ENCODE assay signal across 15 cellular contexts in genomic region chr1:64903593-64903992, GRCh38.
DNase-seq lines count a peak whose midpoint lies in the region; ATAC-seq and TF ChIP-seq lines count a peak whose summit lies in the region.
"Had no signal": no experiment of that assay in that cellular context is flagged by ENCODE, and none has a peak within 500 bp of the region (broad histone marks: within the 10 kb centered on the region; RNA-seq: fewer than 3 reads in every experiment).

No MANE protein-coding gene starts in this region.

- peak overlapping the region; percentile 24 for H3K27ac Mint-ChIP-seq in activated naive CD8-positive, alpha-beta T cell
- no peak overlapping the region for H3K27ac Mint-ChIP-seq in activated naive CD8-positive, alpha-beta T cell treated with anti-CD3 and anti-CD28 coated beads, Interleukin-2, amount 50 U/mL, for 24 hours
- H3K27ac Mint-ChIP-seq in natural killer cell = peak overlapping the region; percentile 86 to 93

- H3K27ac ChIP-seq in SK-N-MC (peak overlapping the region; percentile 26; the same call in 1 of the 2 replicates), right cardiac atrium (ENCODE audit: low read length) (no peak overlapping the region), left lung (no peak overlapping the region)

- TF ChIP-seq CTCF in natural killer cell (IDR thresholded peaks at IDR 0.05) (no peak), left lung (IDR thresholded peaks at IDR 0.05) (no peak)

- H3K4me3 Mint-ChIP-seq in activated naive CD8-positive, alpha-beta T cell = no peak overlapping the region
- no peak overlapping the region for H3K4me3 Mint-ChIP-seq in activated naive CD8-positive, alpha-beta T cell treated with anti-CD3 and anti-CD28 coated beads, Interleukin-2, amount 50 U/mL, for 24 hours
- peak overlapping the region; percentile 14 for H3K4me3 Mint-ChIP-seq in natural killer cell

- H3K4me3 ChIP-seq in SK-N-MC = no peak overlapping the region
- no peak overlapping the region for H3K4me3 ChIP-seq in right cardiac atrium (ENCODE audit: low read length)
- no peak overlapping the region for H3K4me3 ChIP-seq in left lung

- H3K9ac ChIP-seq in SK-N-MC (ENCODE audit: insufficient read length) = no peak overlapping the region

- no peaks in the 10 kb centered on the region for H3K36me3 Mint-ChIP-seq in activated naive CD8-positive, alpha-beta T cell
- no peaks in the 10 kb centered on the region for H3K36me3 Mint-ChIP-seq in activated naive CD8-positive, alpha-beta T cell treated with anti-CD3 and anti-CD28 coated beads, Interleukin-2, amount 50 U/mL, for 24 hours (ENCODE audit: low read depth)
- H3K36me3 Mint-ChIP-seq in natural killer cell = no peaks in the 10 kb centered on the region

- H3K4me1 ChIP-seq in right cardiac atrium (ENCODE audit: control insufficient read depth, insufficient read depth, low read length) (peaks cover 6% of the 10 kb centered on the region), left lung (peaks cover 2 to 40% of the 10 kb centered on the region in 2 donors)
- H3K4me1 ChIP-seq: BE2C had no signal

- 26% methylated on average over 1 of the region's 1 CpG for WGBS in right cardiac atrium

- H3K9me3 ChIP-seq in SK-N-MC (ENCODE audit: low read depth, low read length) (no peaks in the 10 kb centered on the region), right cardiac atrium (ENCODE audit: control insufficient read depth, low read length) (no peaks in the 10 kb centered on the region), left lung (no peaks in the 10 kb centered on the region)
- H3K9me3 ChIP-seq: BE2C had no signal

- intact Hi-C loops in natural killer cell (cut with micrococcal nuclease) (no loop called here), right cardiac atrium (cut with DNase I) (no loop called here), left lung (cut with DNase I) (no loop called here)

- DNase-seq in activated naive CD8-positive, alpha-beta T cell treated with anti-CD3 and anti-CD28 coated beads, Interleukin-2, amount 50 U/mL, for 24 hours = no peak
- DNase-seq in SK-N-MC (ENCODE audit: low read depth, low spot score) (no peak), natural killer cell (no peak), right cardiac atrium (no peak), NCI-H1417 treated with DMSO at 0.1 percent for 48 hours (lab: John Stamatoyannopoulos, UW) (no peak), left lung (no peak)
- DNase-seq: BE2C, H7, Kasumi-1, NCI-H1694 treated with DMSO at 0.1 percent for 48 hours, NCI-H2081 treated with DMSO at 0.1 percent for 48 hours, NCI-H2171 treated with DMSO at 0.1 percent for 48 hours, NCI-H524 treated with DMSO at 0.1 percent for 48 hours, Right ventricle myocardium superior had no signal

- H3K27me3 Mint-ChIP-seq in activated naive CD8-positive, alpha-beta T cell = no peaks in the 10 kb centered on the region
- H3K27me3 Mint-ChIP-seq in activated naive CD8-positive, alpha-beta T cell treated with anti-CD3 and anti-CD28 coated beads, Interleukin-2, amount 50 U/mL, for 24 hours = no peaks in the 10 kb centered on the region
- no peaks in the 10 kb centered on the region for H3K27me3 Mint-ChIP-seq in natural killer cell (ENCODE audit: low read depth in 2 of 2)

- no peak for ATAC-seq in activated naive CD8-positive, alpha-beta T cell treated with anti-CD3 and anti-CD28 coated beads, Interleukin-2, amount 50 U/mL, for 24 hours
- no peak for ATAC-seq in natural killer cell
- ATAC-seq in right cardiac atrium = no peak
- ATAC-seq in left lung = no peak

- H3K27me3 ChIP-seq in right cardiac atrium (ENCODE audit: control insufficient read depth, insufficient read depth) = no peaks in the 10 kb centered on the region
- H3K27me3 ChIP-seq in left lung = no peaks in the 10 kb centered on the region
- H3K27me3 ChIP-seq: BE2C had no signal

- no peaks in the 10 kb centered on the region for H3K9me3 Mint-ChIP-seq in activated naive CD8-positive, alpha-beta T cell (ENCODE audit: low read depth)
- no peaks in the 10 kb centered on the region for H3K9me3 Mint-ChIP-seq in activated naive CD8-positive, alpha-beta T cell treated with anti-CD3 and anti-CD28 coated beads, Interleukin-2, amount 50 U/mL, for 24 hours
- no peaks in the 10 kb centered on the region for H3K9me3 Mint-ChIP-seq in natural killer cell

- H3K4me1 Mint-ChIP-seq in activated naive CD8-positive, alpha-beta T cell (ENCODE audit: low read depth) = peaks cover 94% of the 10 kb centered on the region
- H3K4me1 Mint-ChIP-seq in activated naive CD8-positive, alpha-beta T cell treated with anti-CD3 and anti-CD28 coated beads, Interleukin-2, amount 50 U/mL, for 24 hours = peaks cover 88% of the 10 kb centered on the region
- H3K4me1 Mint-ChIP-seq in natural killer cell = peaks cover 95 to 96% of the 10 kb centered on the region in 2 donors

- H3K36me3 ChIP-seq in SK-N-MC (ENCODE audit: insufficient read depth, low read length) (no peaks in the 10 kb centered on the region), left lung (no peaks in the 10 kb centered on the region)
- H3K36me3 ChIP-seq: BE2C had no signal
